In the genomic region with DNA sequence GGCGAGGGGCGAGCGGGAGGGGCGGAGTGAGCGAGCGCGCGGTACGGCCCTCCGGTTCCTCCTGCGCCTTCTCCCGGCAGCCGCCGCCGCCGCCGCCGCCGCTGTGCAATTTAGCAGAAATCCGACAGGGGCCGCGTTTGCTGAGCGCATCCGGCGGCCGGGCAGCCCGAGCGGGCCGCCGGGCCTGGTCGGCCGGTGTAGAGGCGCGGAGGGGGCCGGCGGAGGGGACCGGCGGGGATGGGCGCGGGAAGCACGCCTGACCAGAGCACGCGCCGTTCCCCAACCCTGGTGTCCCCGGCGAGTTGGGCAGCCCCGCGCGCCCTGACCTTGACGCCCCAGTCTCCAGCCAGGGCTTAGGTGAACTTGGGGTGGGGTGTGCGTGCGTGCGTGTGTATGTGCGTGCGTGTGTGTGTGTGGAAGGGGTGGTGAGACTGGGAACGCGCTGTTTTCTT, we compare ENCODE assay signal across 8 cellular contexts.
DNase-seq lines count a peak whose midpoint lies in the region; ATAC-seq and TF ChIP-seq lines count a peak whose summit lies in the region.

No MANE protein-coding gene starts in this region.

- TF ChIP-seq CTCF in SK-N-SH (IDR thresholded peaks at IDR 0.05): peak; percentile 46

- peak in 1 of 2 experiments; percentile 45; a peak in 1 of 4 replicates for TF ChIP-seq EP300 in SK-N-SH (IDR thresholded peaks at IDR 0.05; ENCODE audit: borderline replicate concordance in 1 of 2, low read depth in 1 of 2, low read length in 1 of 2)

- no peaks in the 10 kb centered on the region for H3K36me3 ChIP-seq in SK-N-SH (replicated peaks in 1 of 2; ENCODE audit: control insufficient read depth in 1 of 2, insufficient read depth in 2 of 2, low read length in 1 of 2)

- H3K4me3 ChIP-seq in SK-N-SH (ENCODE audit: low read depth in 2 of 2, low read length in 1 of 2): peak overlapping the region; percentile 57 to 71

- H3K9ac ChIP-seq in SK-N-SH: no peak overlapping the region; the same call in 1 of the 2 replicates

- no peaks in the 10 kb centered on the region for H3K79me2 ChIP-seq in SK-N-SH (ENCODE audit: insufficient read depth)

- H3K9me3 ChIP-seq in SK-N-SH: no peaks in the 10 kb centered on the region

- no peaks in the 10 kb centered on the region for H4K20me1 ChIP-seq in SK-N-SH (ENCODE audit: insufficient read depth)

- 1% methylated on average over 26 of the region's 57 CpGs for WGBS in SK-N-SH (ENCODE audit: low lambda C conversion rate)

- H3F3A ChIP-seq in SK-N-SH (replicated peaks; ENCODE audit: insufficient read depth): no peaks in the 10 kb centered on the region

- peak; percentile 68 for ATAC-seq in GM18858 (IDR thresholded peaks at IDR 0.05; ENCODE audit: unreplicated experiment)
- peak; percentile 87 for ATAC-seq in HG03432 (IDR thresholded peaks at IDR 0.05; ENCODE audit: unreplicated experiment)

- POLR2A ChIA-PET in SK-N-SH (lab: Yijun Ruan, JAX): no interaction called here

- CTCF ChIA-PET in SK-N-SH (lab: Yijun Ruan, JAX): interaction anchor here (1.2 kb wide), 1 partner anchor 12 kb away, joined by 3 read pairs; no protein-coding TSS in a partner anchor

- H3K27ac ChIP-seq in SK-N-SH (ENCODE audit: low read depth in 2 of 2, low read length in 1 of 2) (peak overlapping the region in 1 of 2 experiments; percentile 94; a peak in 2 of 4 replicates), layer of hippocampus (ENCODE audit: low read depth, low read length) (peak overlapping the region; percentile 86)

- peaks cover 13% of the 10 kb centered on the region for H3K27me3 ChIP-seq in SK-N-SH (ENCODE audit: insufficient read depth)
- H3K27me3 ChIP-seq in layer of hippocampus (ENCODE audit: control insufficient read depth, insufficient read depth, low read length): peaks cover 2% of the 10 kb centered on the region

- peaks cover 7 to 30% of the 10 kb centered on the region in 2 experiments; a peak in 3 of 4 replicates for H3K4me1 ChIP-seq in SK-N-SH (ENCODE audit: control insufficient read depth in 1 of 2, insufficient read depth in 2 of 2, low read depth in 1 of 2, low read length in 1 of 2)

- peak overlapping the region; percentile 89 for H3K4me2 ChIP-seq in SK-N-SH

- no peaks in the 10 kb centered on the region for H3K9me2 ChIP-seq in SK-N-SH

- H2AFZ ChIP-seq in SK-N-SH (ENCODE audit: low read depth): peak overlapping the region; percentile 94; the same call in 1 of the 2 replicates

- peak; percentile 61 for TF ChIP-seq RAD21 in SK-N-SH (IDR thresholded peaks at IDR 0.05; ENCODE audit: low read length)

- DNase-seq in AG20443 (ENCODE audit: low spot score): peak; percentile 93
- DNase-seq in SK-N-SH: peak; percentile 87
- peak; percentile 77 for DNase-seq in cerebellum (ENCODE audit: low spot score)
- peak; percentile 54 to 64 for DNase-seq in stimulated activated CD4-positive, alpha-beta T cell treated with anti-CD3 and anti-CD28 coated beads, Interleukin-2, amount 100 ng/mL, for 48 hours
- DNase-seq in NCI-H510A (lab: John Stamatoyannopoulos, UW): no peak

TF ChIP-seq in SK-N-SH, 30 proteins besides CTCF, POLR2A, EP300 and RAD21:
- TF ChIP-seq NFIC (IDR thresholded peaks at IDR 0.05; ENCODE audit: borderline replicate concordance) (no peak), SIN3A (IDR thresholded peaks at IDR 0.05; ENCODE audit: borderline replicate concordance, low read depth, low read length) (no peak), JUND (IDR thresholded peaks at IDR 0.05) (no peak), EZH2phosphoT487 (IDR thresholded peaks at IDR 0.05; ENCODE audit: borderline replicate concordance, low read depth) (no peak), CHD2 (IDR thresholded peaks at IDR 0.05; ENCODE audit: low read length, partially characterized antibody) (no peak), TCF12 (IDR thresholded peaks at IDR 0.05) (no peak), FOSL2 (IDR thresholded peaks at IDR 0.05; ENCODE audit: borderline replicate concordance, low read depth) (no peak), POLR2AphosphoS5 (IDR thresholded peaks at IDR 0.05; ENCODE audit: low read depth, low read length) (no peak)
- TF ChIP-seq, protein P1, sequence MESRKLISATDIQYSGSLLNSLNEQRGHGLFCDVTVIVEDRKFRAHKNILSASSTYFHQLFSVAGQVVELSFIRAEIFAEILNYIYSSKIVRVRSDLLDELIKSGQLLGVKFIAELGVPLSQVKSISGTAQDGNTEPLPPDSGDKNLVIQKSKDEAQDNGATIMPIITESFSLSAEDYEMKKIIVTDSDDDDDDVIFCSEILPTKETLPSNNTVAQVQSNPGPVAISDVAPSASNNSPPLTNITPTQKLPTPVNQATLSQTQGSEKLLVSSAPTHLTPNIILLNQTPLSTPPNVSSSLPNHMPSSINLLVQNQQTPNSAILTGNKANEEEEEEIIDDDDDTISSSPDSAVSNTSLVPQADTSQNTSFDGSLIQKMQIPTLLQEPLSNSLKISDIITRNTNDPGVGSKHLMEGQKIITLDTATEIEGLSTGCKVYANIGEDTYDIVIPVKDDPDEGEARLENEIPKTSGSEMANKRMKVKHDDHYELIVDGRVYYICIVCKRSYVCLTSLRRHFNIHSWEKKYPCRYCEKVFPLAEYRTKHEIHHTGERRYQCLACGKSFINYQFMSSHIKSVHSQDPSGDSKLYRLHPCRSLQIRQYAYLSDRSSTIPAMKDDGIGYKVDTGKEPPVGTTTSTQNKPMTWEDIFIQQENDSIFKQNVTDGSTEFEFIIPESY (IDR thresholded peaks at IDR 0.05; ENCODE audit: borderline replicate concordance, low read depth): no peak
- TF ChIP-seq, protein P2, sequence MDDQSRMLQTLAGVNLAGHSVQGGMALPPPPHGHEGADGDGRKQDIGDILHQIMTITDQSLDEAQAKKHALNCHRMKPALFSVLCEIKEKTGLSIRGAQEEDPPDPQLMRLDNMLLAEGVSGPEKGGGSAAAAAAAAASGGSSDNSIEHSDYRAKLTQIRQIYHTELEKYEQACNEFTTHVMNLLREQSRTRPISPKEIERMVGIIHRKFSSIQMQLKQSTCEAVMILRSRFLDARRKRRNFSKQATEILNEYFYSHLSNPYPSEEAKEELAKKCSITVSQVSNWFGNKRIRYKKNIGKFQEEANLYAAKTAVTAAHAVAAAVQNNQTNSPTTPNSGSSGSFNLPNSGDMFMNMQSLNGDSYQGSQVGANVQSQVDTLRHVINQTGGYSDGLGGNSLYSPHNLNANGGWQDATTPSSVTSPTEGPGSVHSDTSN (IDR thresholded peaks at IDR 0.05): no peak
- TF ChIP-seq, protein P3, sequence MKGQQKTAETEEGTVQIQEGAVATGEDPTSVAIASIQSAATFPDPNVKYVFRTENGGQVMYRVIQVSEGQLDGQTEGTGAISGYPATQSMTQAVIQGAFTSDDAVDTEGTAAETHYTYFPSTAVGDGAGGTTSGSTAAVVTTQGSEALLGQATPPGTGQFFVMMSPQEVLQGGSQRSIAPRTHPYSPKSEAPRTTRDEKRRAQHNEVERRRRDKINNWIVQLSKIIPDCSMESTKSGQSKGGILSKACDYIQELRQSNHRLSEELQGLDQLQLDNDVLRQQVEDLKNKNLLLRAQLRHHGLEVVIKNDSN (IDR thresholded peaks at IDR 0.05; ENCODE audit: borderline replicate concordance, low read depth): no peak
- TF ChIP-seq, protein P4, sequence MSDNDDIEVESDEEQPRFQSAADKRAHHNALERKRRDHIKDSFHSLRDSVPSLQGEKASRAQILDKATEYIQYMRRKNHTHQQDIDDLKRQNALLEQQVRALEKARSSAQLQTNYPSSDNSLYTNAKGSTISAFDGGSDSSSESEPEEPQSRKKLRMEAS (IDR thresholded peaks at IDR 0.05; ENCODE audit: low read depth): no peak; the same call in 1 of the 2 replicates
